Comparison of ENCODE assay signal across 8 cellular contexts in the genomic region with DNA sequence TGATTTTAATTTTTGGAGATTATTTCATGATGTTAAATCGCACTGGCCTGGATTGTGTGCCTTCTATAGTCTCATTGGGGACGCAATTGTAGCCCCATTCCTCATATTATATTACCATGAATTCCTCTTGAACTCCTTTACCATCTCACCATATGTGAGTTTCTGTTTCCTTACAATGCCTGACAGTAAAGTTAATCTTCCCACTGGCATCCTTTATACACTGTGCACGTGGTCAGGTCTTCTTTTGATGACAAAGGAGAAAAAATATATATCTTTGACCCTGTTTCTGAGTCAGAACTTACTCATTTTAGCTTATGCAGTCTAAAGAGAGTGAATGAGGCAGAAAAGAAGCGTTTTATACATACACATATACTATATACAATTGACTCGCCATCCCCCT. TPM values are rescaled to one million over a fixed set of nuclear protein-coding genes. Genes with fewer than 3 reads are reported as not detected.
A peak's percentile ranks its signal among the peaks of the same experiment; 100 is the strongest.
DNase-seq lines count a peak whose midpoint lies in the region; ATAC-seq, FAIRE-seq and TF ChIP-seq lines count a peak whose summit lies in the region.

No MANE protein-coding gene starts in this region.

- H3K27ac ChIP-seq in BLaER1 = no peak overlapping the region
- peak overlapping the region; percentile 75 for H3K27ac ChIP-seq in brain microvascular endothelial cell

- H3K4me3 ChIP-seq in BLaER1 = peak overlapping the region; percentile 95
- peak overlapping the region; percentile 78 for H3K4me3 ChIP-seq in brain microvascular endothelial cell (ENCODE audit: low read depth, low read length)
- no peak overlapping the region for H3K4me3 ChIP-seq in mucosa of descending colon

- H3K36me3 ChIP-seq in BLaER1 (no peaks in the 10 kb centered on the region; the same call in 1 of the 2 replicates), brain microvascular endothelial cell (replicated peaks) (no peaks in the 10 kb centered on the region), mucosa of descending colon (ENCODE audit: low read depth) (no peaks in the 10 kb centered on the region)

- peak; percentile 11 for ATAC-seq in mucosa of descending colon
- ATAC-seq in HG02642 (IDR thresholded peaks at IDR 0.05; ENCODE audit: poor library complexity, unreplicated experiment) = no peak

- FAIRE-seq in HTR-8/SVneo (lab: Jason Lieb, UNC) = no peak

- intact Hi-C loops in mucosa of descending colon (cut with DNase I, micrococcal nuclease) = no loop called here

- H3K27me3 ChIP-seq in BLaER1 (no peaks in the 10 kb centered on the region), brain microvascular endothelial cell (replicated peaks) (no peaks in the 10 kb centered on the region)

- H3K4me1 ChIP-seq in BLaER1 (peaks cover 32% of the 10 kb centered on the region), mucosa of descending colon (ENCODE audit: low read depth) (peaks cover 23% of the 10 kb centered on the region)

- H4K20me1 ChIP-seq in BLaER1 = peaks cover 35% of the 10 kb centered on the region

- H3K9ac ChIP-seq in BLaER1 = peak overlapping the region; percentile 66

- in situ Hi-C loops in brain microvascular endothelial cell (cut with HindIII; ENCODE audit: low pct_ligation_motif_present, low sequenced_read_pairs) = no loop called here

- H3K9me3 ChIP-seq in BLaER1 (no peaks in the 10 kb centered on the region), mucosa of descending colon (no peaks in the 10 kb centered on the region)

- DNase-seq in HTR-8/SVneo (ENCODE audit: insufficient read length, low spot score) (peak; percentile 38), brain microvascular endothelial cell (peak; percentile 63), mucosa of descending colon (no peak), NCI-H2196 (lab: John Stamatoyannopoulos, UW; ENCODE audit: unreplicated experiment) (no peak), globus pallidus (ENCODE audit: low spot score) (no peak)
- no peak for DNase-seq in activated effector memory CD4-positive, alpha-beta T cell treated with anti-CD3 and anti-CD28 coated beads, Interleukin-2, amount 50 U/mL, for 16 hours

- H3K4me2 ChIP-seq in BLaER1 = peak overlapping the region; percentile 84

- TF ChIP-seq CTCF in brain microvascular endothelial cell (IDR thresholded peaks at IDR 0.05; ENCODE audit: low read depth, low read length, missing control alignments) (no peak), mucosa of descending colon (IDR thresholded peaks at IDR 0.05) (no peak)

RNA-seq across cellular contexts. Expression of a gene that starts 0.8 kb away (rescaled TPM):
- 10 to 100 TPM; 14.8 to 22.2 (median 18.6) TPM for total RNA-seq in mucosa of descending colon

Comparison
In these comparisons a context has a peak if more than half of its experiments do, and no peak if none do; other contexts are left out.
1. DNase-seq: peak in HTR-8/SVneo (single experiment) and brain microvascular endothelial cell (single experiment); none in mucosa of descending colon (0 of 3), NCI-H2196 (single experiment), activated effector memory CD4-positive, alpha-beta T cell treated with anti-CD3 and anti-CD28 coated beads, Interleukin-2, amount 50 U/mL, for 16 hours (single experiment) and globus pallidus (single experiment).